In genomic region chr6:43966374-43966658, GRCh38 we compare ENCODE assay signal across 19 cellular contexts.
DNase-seq lines count a peak whose midpoint lies in the region; ATAC-seq and TF ChIP-seq lines count a peak whose summit lies in the region.
"Had no signal": no experiment of that assay in that cellular context is flagged by ENCODE, and none has a peak within 500 bp of the region (broad histone marks: within the 10 kb centered on the region; RNA-seq: fewer than 3 reads in every experiment).

No MANE protein-coding gene starts in this region.

- H3K4me3 Mint-ChIP-seq in CD8-positive, alpha-beta memory T cell: no peak overlapping the region
- H3K4me3 Mint-ChIP-seq: B cell, CD14-positive monocyte had no signal

- no peaks in the 10 kb centered on the region for H3K9me3 ChIP-seq in CD8-positive, alpha-beta memory T cell (ENCODE audit: low read length)
- H3K9me3 ChIP-seq in IMR-90 (ENCODE audit: control insufficient read depth, insufficient read depth, low read length) (no peaks in the 10 kb centered on the region), neuronal stem cell (replicated peaks in 1 of 2; ENCODE audit: control insufficient read depth in 2 of 2, insufficient read depth in 1 of 2, low read depth in 1 of 2, low read length in 2 of 2) (no peaks in the 10 kb centered on the region)

- no peak overlapping the region for H2AK9ac ChIP-seq in IMR-90 (replicated peaks; ENCODE audit: low read depth, low read length, poor library complexity)

- H3K9me1 ChIP-seq in IMR-90 (ENCODE audit: insufficient read depth, low read length): no peaks in the 10 kb centered on the region

- no peak overlapping the region for H2BK5ac ChIP-seq in IMR-90 (ENCODE audit: low read depth, low read length, poor library complexity, severe bottlenecking)
- no peak overlapping the region for H2BK5ac ChIP-seq in neuronal stem cell (ENCODE audit: low read length)

- no peaks in the 10 kb centered on the region for H3K9me3 Mint-ChIP-seq in CD8-positive, alpha-beta memory T cell
- H3K9me3 Mint-ChIP-seq: CD14-positive monocyte had no signal

- POLR2A ChIA-PET in CD8-positive, alpha-beta memory T cell (lab: Charles Lee): no interaction called here
- POLR2A ChIA-PET in IMR-90 (lab: Charles Lee; ENCODE audit: unreplicated experiment): no interaction called here

- H3K27me3 ChIP-seq in CD8-positive, alpha-beta memory T cell (ENCODE audit: insufficient read depth, low read length, poor library complexity, severe bottlenecking): no peaks in the 10 kb centered on the region
- no peaks in the 10 kb centered on the region for H3K27me3 ChIP-seq in IMR-90 (ENCODE audit: control insufficient read depth, insufficient read depth, low read length)
- H3K27me3 ChIP-seq in neuronal stem cell (ENCODE audit: control insufficient read depth in 3 of 3, insufficient read depth in 3 of 3, low read depth in 1 of 3, low read length in 3 of 3): no peaks in the 10 kb centered on the region

- in situ Hi-C loops in IMR-90 (cut with MboI; ENCODE audit: low sequenced_read_pairs): no loop called here
- in situ Hi-C loops in GM13977 (cut with MboI; ENCODE audit: low pct_unique_long_range_greater_than_20kb, low sequenced_read_pairs, unreplicated experiment): no loop called here

- H3K27ac ChIP-seq in CD8-positive, alpha-beta memory T cell (ENCODE audit: low read depth, low read length): peak overlapping the region; percentile 0
- no peak overlapping the region; the same call in 1 of the 2 replicates for H3K27ac ChIP-seq in IMR-90 (ENCODE audit: insufficient read depth, low read length)
- no peak overlapping the region for H3K27ac ChIP-seq in neuronal stem cell (replicated peaks; ENCODE audit: low read length)
- H3K27ac ChIP-seq: PC-9 had no signal

- dilution Hi-C loops in IMR-90 (cut with HindIII; ENCODE audit: low sequenced_read_pairs, unreplicated experiment): no loop called here

- no TSS peak for BruUV-seq in IMR-90 (replicated peaks; lab: Mats Ljungman, UMichigan)

- H3K4me3 ChIP-seq in CD8-positive, alpha-beta memory T cell (ENCODE audit: low read length): no peak overlapping the region
- H3K4me3 ChIP-seq in IMR-90 (ENCODE audit: insufficient read depth, low read depth, low read length) (no peak overlapping the region), epithelial cell of esophagus (ENCODE audit: low read length) (no peak overlapping the region), neuronal stem cell (ENCODE audit: low read length in 2 of 2) (no peak overlapping the region)
- H3K4me3 ChIP-seq: PC-9 had no signal

- H2AFZ ChIP-seq in IMR-90 (replicated peaks; ENCODE audit: low read length, poor library complexity) (no peak overlapping the region), neuronal stem cell (ENCODE audit: low read length) (no peak overlapping the region)
- H2AFZ ChIP-seq: PC-9 had no signal

- H3K79me1 ChIP-seq in IMR-90 (ENCODE audit: low read depth in 1 of 2, low read length in 2 of 2) (no peaks in the 10 kb centered on the region), neuronal stem cell (ENCODE audit: low read depth, low read length) (no peaks in the 10 kb centered on the region)

- H3K23ac ChIP-seq in IMR-90 (ENCODE audit: low read depth, low read length) (no peak overlapping the region), neuronal stem cell (ENCODE audit: low read depth, low read length, poor library complexity) (no peak overlapping the region)

- H2BK120ac ChIP-seq in IMR-90 (ENCODE audit: low read depth, low read length): peak overlapping the region; percentile 16; the same call in 1 of the 2 replicates
- no peak overlapping the region for H2BK120ac ChIP-seq in neuronal stem cell (ENCODE audit: low read depth, low read length)

- no peak overlapping the region for H2BK20ac ChIP-seq in IMR-90 (ENCODE audit: low read depth, low read length)

- no peak; the same call in 1 of the 2 replicates for ATAC-seq in IMR-90 (ENCODE audit: low read depth)

- DNase-seq in CD8-positive, alpha-beta memory T cell: no peak
- DNase-seq in IMR-90 (no peak), epithelial cell of esophagus (ENCODE audit: low read depth) (peak; percentile 37), neuronal stem cell (ENCODE audit: low spot score) (no peak), GM13977 (ENCODE audit: low spot score) (no peak), NCI-H1105 treated with DMSO at 0.1 percent for 48 hours (lab: John Stamatoyannopoulos, UW) (no peak), 8988T (no peak)
- DNase-seq: Calu3, DMS79 treated with DMSO at 0.1 percent for 48 hours, MM.1S, NCI-H1417, NCI-H1694, NCI-H2029 treated with DMSO at 0.1 percent for 48 hours, NCI-H446 treated with DMSO at 0.1 percent for 48 hours, NCI-H526, PC-9, SHP77 treated with DMSO at 0.1 percent for 48 hours had no signal

- peaks cover 16 to 17% of the 10 kb centered on the region in 2 donors for H3K27me3 Mint-ChIP-seq in CD8-positive, alpha-beta memory T cell

- CTCF ChIA-PET in CD8-positive, alpha-beta memory T cell (lab: Charles Lee): interaction anchor here (1.3 kb wide), 1 partner anchor 32 kb away, joined by 3 read pairs; no protein-coding TSS in a partner anchor
- CTCF ChIA-PET in IMR-90 (lab: Yijun Ruan, JAX): no interaction called here

- H2BK15ac ChIP-seq in IMR-90 (ENCODE audit: low read depth, low read length): 0 out of 3 replicates have a peak overlapping the region, but pooled peaks have one; percentile 25
- H2BK15ac ChIP-seq in neuronal stem cell (ENCODE audit: low read length): no peak overlapping the region

- no peak overlapping the region for H3K56ac ChIP-seq in IMR-90 (ENCODE audit: extremely low read depth, insufficient read depth, low read length)

- TF ChIP-seq POLR2A in IMR-90 (IDR thresholded peaks at IDR 0.05; ENCODE audit: low read depth, low read length): no peak

- H3K4ac ChIP-seq in IMR-90 (ENCODE audit: low read depth, low read length): no peak overlapping the region
- no peak overlapping the region for H3K4ac ChIP-seq in neuronal stem cell (ENCODE audit: low read length)

- H2AK5ac ChIP-seq in IMR-90 (ENCODE audit: low read depth, low read length) (no peak overlapping the region), neuronal stem cell (ENCODE audit: low read depth, low read length) (peak overlapping the region; percentile 67)

- no peak for TF ChIP-seq CTCF in IMR-90 (conservative IDR thresholded peaks at IDR 0.05; ENCODE audit: low read depth, low read length)
- no peak for TF ChIP-seq CTCF in epithelial cell of esophagus (IDR thresholded peaks at IDR 0.05; ENCODE audit: insufficient read depth, low read depth, low read length, missing control alignments)
- no peak for TF ChIP-seq CTCF in GM13977 (IDR thresholded peaks at IDR 0.05; ENCODE audit: extremely low read depth, insufficient read depth, missing control alignments)

- H3K18ac ChIP-seq in IMR-90 (ENCODE audit: low read depth, low read length) (peak overlapping the region; percentile 77), neuronal stem cell (ENCODE audit: low read length) (no peak overlapping the region)

- H3K27ac Mint-ChIP-seq in CD8-positive, alpha-beta memory T cell: no peak overlapping the region
- H3K27ac Mint-ChIP-seq: B cell had no signal

- no peaks in the 10 kb centered on the region for H3K4me1 Mint-ChIP-seq in CD8-positive, alpha-beta memory T cell
- H3K4me1 Mint-ChIP-seq: B cell had no signal

- no peak overlapping the region for H3K4me2 ChIP-seq in IMR-90 (ENCODE audit: low read depth, low read length)
- no peak overlapping the region for H3K4me2 ChIP-seq in neuronal stem cell (ENCODE audit: insufficient read depth, low read length, poor library complexity, severe bottlenecking)
- H3K4me2 ChIP-seq: PC-9 had no signal

- H3K9ac ChIP-seq in IMR-90 (ENCODE audit: low read depth, low read length) (no peak overlapping the region), neuronal stem cell (ENCODE audit: low read depth, low read length, poor library complexity) (no peak overlapping the region)

- H3K4me1 ChIP-seq in CD8-positive, alpha-beta memory T cell (ENCODE audit: insufficient read depth, low read length): no peaks in the 10 kb centered on the region
- peaks cover 3% of the 10 kb centered on the region for H3K4me1 ChIP-seq in IMR-90 (ENCODE audit: control insufficient read depth, insufficient read depth, low read length)
- H3K4me1 ChIP-seq in neuronal stem cell (ENCODE audit: control insufficient read depth in 2 of 2, insufficient read depth in 1 of 2, low read depth in 1 of 2, low read length in 2 of 2): peaks cover 12 to 22% of the 10 kb centered on the region in 2 donors

- H3K36me3 ChIP-seq in CD8-positive, alpha-beta memory T cell (ENCODE audit: insufficient read depth, low read length): no peaks in the 10 kb centered on the region
- no peaks in the 10 kb centered on the region for H3K36me3 ChIP-seq in IMR-90 (ENCODE audit: control insufficient read depth, insufficient read depth, low read length)
- no peaks in the 10 kb centered on the region for H3K36me3 ChIP-seq in neuronal stem cell (replicated peaks in 1 of 2; ENCODE audit: control insufficient read depth in 2 of 2, insufficient read depth in 2 of 2, low read length in 2 of 2)

- H4K8ac ChIP-seq in IMR-90 (ENCODE audit: low read depth in 2 of 2, low read length in 2 of 2) (no peak overlapping the region), neuronal stem cell (ENCODE audit: low read depth, low read length) (no peak overlapping the region)

- no peak for TF ChIP-seq RAD21 in IMR-90 (IDR thresholded peaks at IDR 0.05; ENCODE audit: low read length)

- H4K20me1 ChIP-seq in IMR-90 (ENCODE audit: insufficient read depth, low read length): no peaks in the 10 kb centered on the region

- H3K14ac ChIP-seq in IMR-90 (replicated peaks; ENCODE audit: low read depth, low read length): 0 out of 2 replicates have a peak overlapping the region, but pooled peaks have one; percentile 10
- H3K14ac ChIP-seq in neuronal stem cell (ENCODE audit: low read length): no peak overlapping the region

- intact Hi-C loops in IMR-90 (cut with micrococcal nuclease): no loop called here

- H3K36me3 Mint-ChIP-seq in CD8-positive, alpha-beta memory T cell: no peaks in the 10 kb centered on the region
- H3K36me3 Mint-ChIP-seq: CD14-positive monocyte had no signal

- H2BK12ac ChIP-seq in neuronal stem cell (ENCODE audit: low read length): no peak overlapping the region

- no peak overlapping the region for H4K91ac ChIP-seq in IMR-90 (ENCODE audit: insufficient read depth, low read depth, low read length)
- no peak overlapping the region for H4K91ac ChIP-seq in neuronal stem cell (ENCODE audit: low read depth, low read length, poor library complexity)

- peak overlapping the region; percentile 85 for H4K5ac ChIP-seq in IMR-90 (ENCODE audit: low read depth, low read length)

TF ChIP-seq in IMR-90, 13 proteins besides CTCF, POLR2A, EP300 and RAD21:
- TF ChIP-seq CEBPB (IDR thresholded peaks at IDR 0.05; ENCODE audit: low read depth, low read length) (no peak), ELK1 (IDR thresholded peaks at IDR 0.05; ENCODE audit: borderline replicate concordance, low read depth, low read length) (no peak)
